Comparison of ENCODE assay signal across 8 cellular contexts in the genomic region with DNA sequence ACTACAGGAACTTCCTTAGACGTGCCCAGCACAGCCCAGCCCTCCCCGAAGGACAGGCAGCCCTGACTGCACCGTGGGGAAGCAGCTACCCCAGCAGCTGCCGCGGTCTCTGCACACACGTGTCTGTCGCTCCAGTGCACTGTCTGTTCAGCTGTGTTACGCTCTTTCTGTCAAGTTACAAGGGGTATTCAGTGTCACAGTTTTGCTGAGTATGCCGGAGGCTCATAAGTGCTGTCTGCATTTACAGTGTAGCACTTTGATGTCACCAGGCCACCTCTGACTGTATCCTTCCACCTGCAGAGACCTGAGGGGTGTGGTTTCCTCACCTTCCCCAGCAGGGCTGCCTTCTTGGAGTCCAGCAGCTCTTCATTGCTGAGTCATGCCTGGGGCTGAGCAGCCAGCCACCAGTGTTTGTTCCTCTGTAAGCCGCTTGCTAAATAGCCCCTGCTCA.
A peak's percentile ranks its signal among the peaks of the same experiment; 100 is the strongest.
DNase-seq lines count a peak whose midpoint lies in the region; ATAC-seq and TF ChIP-seq lines count a peak whose summit lies in the region.

No MANE protein-coding gene starts in this region.

- H3K27ac Mint-ChIP-seq in CD8-positive, alpha-beta T cell: peak overlapping the region; percentile 39

- POLR2A ChIA-PET in CD8-positive, alpha-beta T cell (lab: Charles Lee): no interaction called here

- no peaks in the 10 kb centered on the region for H3K27me3 ChIP-seq in CD8-positive, alpha-beta T cell (ENCODE audit: insufficient read depth, low read length)
- H3K27me3 ChIP-seq in SU-DHL-6 (ENCODE audit: low read length): no peaks in the 10 kb centered on the region
- no peaks in the 10 kb centered on the region for H3K27me3 ChIP-seq in dorsolateral prefrontal cortex

- no peak overlapping the region for H2AFZ ChIP-seq in SU-DHL-6 (ENCODE audit: low read depth, low read length, severe bottlenecking)

- no peak overlapping the region for H3K9ac ChIP-seq in SU-DHL-6 (ENCODE audit: low read length)

- no peaks in the 10 kb centered on the region for H3K27me3 Mint-ChIP-seq in CD8-positive, alpha-beta T cell (ENCODE audit: low read depth)

- ATAC-seq in CD8-positive, alpha-beta T cell: peak; percentile 63
- peak; percentile 64 for ATAC-seq in HG03280 (IDR thresholded peaks at IDR 0.05; ENCODE audit: unreplicated experiment)
- ATAC-seq in left colon: peak; percentile 24

- H3K9me3 Mint-ChIP-seq in CD8-positive, alpha-beta T cell: no peaks in the 10 kb centered on the region

- H3K79me2 ChIP-seq in SU-DHL-6 (ENCODE audit: insufficient read depth, low read length): peaks cover 25% of the 10 kb centered on the region

- H4K20me1 ChIP-seq in SU-DHL-6 (ENCODE audit: low read depth, low read length): no peaks in the 10 kb centered on the region

- H3K9me3 ChIP-seq in CD8-positive, alpha-beta T cell (ENCODE audit: low read length): no peaks in the 10 kb centered on the region
- H3K9me3 ChIP-seq in SU-DHL-6 (ENCODE audit: insufficient read depth, low read length): no peaks in the 10 kb centered on the region

- H3K27ac ChIP-seq in CD8-positive, alpha-beta T cell (ENCODE audit: low read depth, low read length): no peak overlapping the region
- H3K27ac ChIP-seq in SU-DHL-6 (ENCODE audit: low read depth, low read length) (peak overlapping the region; percentile 67), coronary artery (no peak overlapping the region), dorsolateral prefrontal cortex (peak overlapping the region in 13 of 59 donors; percentile 0 to 47 (median 20))

- DNase-seq in CD8-positive, alpha-beta T cell: no peak
- peak; percentile 68 for DNase-seq in GM19238 (ENCODE audit: insufficient read length, low spot score)
- DNase-seq in left colon: peak in 1 of 2 donors; percentile 39
- DNase-seq in coronary artery (ENCODE audit: low spot score): no peak
- no peak for DNase-seq in dorsolateral prefrontal cortex
- DNase-seq in AML-193 (lab: John Stamatoyannopoulos, UW): no peak

- H3K36me3 Mint-ChIP-seq in CD8-positive, alpha-beta T cell: peaks cover 81% of the 10 kb centered on the region

- CTCF ChIA-PET in CD8-positive, alpha-beta T cell (lab: Charles Lee): interaction anchor here (1.5 kb wide), 1 partner anchor 72 kb away, joined by 3 read pairs; no protein-coding TSS in a partner anchor

- intact Hi-C loops in CD8-positive, alpha-beta T cell (cut with DNase I, micrococcal nuclease): no loop called here
- intact Hi-C loops in left colon (cut with DNase I, micrococcal nuclease) (no loop called here), dorsolateral prefrontal cortex (cut with DNase I) (no loop called here)

- no peak for TF ChIP-seq CTCF in CD8-positive, alpha-beta T cell (IDR thresholded peaks at IDR 0.05)
- TF ChIP-seq CTCF in SU-DHL-6 (IDR thresholded peaks at IDR 0.05; ENCODE audit: insufficient read depth, low read length, poor library complexity, severe bottlenecking): no peak
- no peak for TF ChIP-seq CTCF in coronary artery (IDR thresholded peaks at IDR 0.05)
- TF ChIP-seq CTCF in dorsolateral prefrontal cortex (IDR thresholded peaks at IDR 0.05 in 54 of 56, conservative IDR thresholded peaks at IDR 0.05 in 2 of 56; ENCODE audit: low read depth in 1 of 56, partially characterized antibody in 56 of 56): no peak

- peaks cover 7% of the 10 kb centered on the region for H3F3A ChIP-seq in SU-DHL-6 (ENCODE audit: insufficient read depth)

- H3K4me1 ChIP-seq in CD8-positive, alpha-beta T cell (ENCODE audit: insufficient read depth, low read length): peaks cover 4% of the 10 kb centered on the region

- no peak overlapping the region for H3K4me3 ChIP-seq in CD8-positive, alpha-beta T cell (ENCODE audit: low read depth, low read length)
- H3K4me3 ChIP-seq in SU-DHL-6 (ENCODE audit: insufficient read depth, low read length, poor library complexity, severe bottlenecking) (no peak overlapping the region), coronary artery (no peak overlapping the region), dorsolateral prefrontal cortex (no peak overlapping the region)

- H3K4me1 Mint-ChIP-seq in CD8-positive, alpha-beta T cell (ENCODE audit: low read depth): peaks cover 22% of the 10 kb centered on the region

- peaks cover 23% of the 10 kb centered on the region for H3K36me3 ChIP-seq in CD8-positive, alpha-beta T cell (ENCODE audit: insufficient read depth, low read length)
- H3K36me3 ChIP-seq in SU-DHL-6 (ENCODE audit: low read length): peaks cover 9% of the 10 kb centered on the region

- H3K4me2 ChIP-seq in SU-DHL-6 (ENCODE audit: low read depth, low read length, poor library complexity, severe bottlenecking): peak overlapping the region; percentile 38

- no peaks in the 10 kb centered on the region for H3K9me2 ChIP-seq in SU-DHL-6 (replicated peaks; ENCODE audit: insufficient read depth, low read length)

- H3K4me3 Mint-ChIP-seq in CD8-positive, alpha-beta T cell: no peak overlapping the region
